Comparison of ENCODE assay signal across 8 cellular contexts in the genomic region with DNA sequence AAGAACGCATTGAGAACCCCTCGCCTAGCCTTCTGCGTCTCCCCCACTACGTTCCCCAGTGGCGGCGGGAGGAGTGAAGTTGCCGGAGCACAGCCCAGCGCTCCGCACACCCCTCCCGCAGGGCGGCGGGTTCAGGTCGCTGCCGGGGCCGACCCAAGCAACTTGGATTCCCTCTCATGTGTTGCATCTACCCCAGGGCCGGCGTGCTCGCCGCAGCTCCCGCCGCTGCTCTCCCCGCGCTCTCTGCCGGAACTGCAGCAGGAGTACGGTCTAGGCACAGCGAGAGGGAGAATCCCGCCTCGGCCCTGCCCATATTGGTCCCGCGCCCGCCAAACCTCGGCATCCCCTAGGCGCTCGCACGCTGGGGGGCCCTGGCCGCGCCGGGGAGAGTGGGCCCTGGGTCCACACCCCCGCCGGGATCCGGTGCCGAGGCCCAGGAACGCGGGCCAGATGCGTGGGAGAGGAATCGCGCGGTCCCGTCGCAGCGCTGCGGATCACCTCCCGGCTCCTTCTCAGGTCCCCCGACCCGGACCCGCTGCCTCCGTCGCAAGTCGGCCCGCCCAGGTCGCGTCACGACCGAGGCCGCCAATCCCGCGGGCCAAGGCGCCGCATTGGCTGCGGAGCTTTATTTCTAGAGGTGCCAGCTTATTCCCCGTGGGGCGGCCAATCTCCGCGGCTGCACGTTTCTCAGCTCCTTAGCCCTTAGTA. TPM values are rescaled to one million over a fixed set of nuclear protein-coding genes. Genes with fewer than 3 reads are reported as not detected.
A peak's percentile ranks its signal among the peaks of the same experiment; 100 is the strongest.
DNase-seq lines count a peak whose midpoint lies in the region; ATAC-seq and TF ChIP-seq lines count a peak whose summit lies in the region.

No MANE protein-coding gene starts in this region.

- no peaks in the 10 kb centered on the region for H3K9me3 Mint-ChIP-seq in activated CD8-positive, alpha-beta T cell treated with anti-CD3 and anti-CD28 coated beads for 36 hours
- no peaks in the 10 kb centered on the region for H3K9me3 Mint-ChIP-seq in memory B cell

- H3K27ac Mint-ChIP-seq in activated CD8-positive, alpha-beta T cell treated with anti-CD3 and anti-CD28 coated beads for 36 hours: peak overlapping the region; percentile 98
- H3K27ac Mint-ChIP-seq in memory B cell: peak overlapping the region; percentile 98

- peaks cover 2% of the 10 kb centered on the region for H3K27me3 Mint-ChIP-seq in activated CD8-positive, alpha-beta T cell treated with anti-CD3 and anti-CD28 coated beads for 36 hours
- H3K27me3 Mint-ChIP-seq in memory B cell: no peaks in the 10 kb centered on the region

- intact Hi-C loops in activated CD8-positive, alpha-beta T cell treated with anti-CD3 and anti-CD28 coated beads for 36 hours (cut with micrococcal nuclease): loop anchor here (10.0 kb wide), 1 partner anchor 165 kb away; the partner anchor contains the start of gene ELAPOR2

- DNase-seq in Ammon's horn (ENCODE audit: low spot score): peak; percentile 85
- DNase-seq in NCI-H524 treated with DMSO at 0.1 percent for 48 hours (lab: John Stamatoyannopoulos, UW): peak; percentile 52
- DNase-seq in activated CD8-positive, alpha-beta T cell treated with anti-CD3 and anti-CD28 coated beads for 36 hours: peak; percentile 90
- peak; percentile 77 for DNase-seq in effector CD4-positive, alpha-beta T cell
- DNase-seq in memory B cell (ENCODE audit: low spot score in 2 of 2): peak; percentile 82
- peak; percentile 62 for DNase-seq in stimulated activated CD8-positive, alpha-beta memory T cell treated with anti-CD3 and anti-CD28 coated beads, Interleukin-12 subunit alpha, Interleukin-12 subunit beta, amount 100 ng/mL, for 1 hour (ENCODE audit: low read depth)

- POLR2A ChIA-PET in activated CD8-positive, alpha-beta T cell treated with anti-CD3 and anti-CD28 coated beads for 36 hours (lab: Charles Lee): interaction anchor here (0.7 to 7.7 kb wide), 20 partner anchors 9 to 380 kb away, joined by 3 to 90 read pairs (median 4); partner anchors contain the start of genes ABCB1, CROT and DMTF1

- peak overlapping the region; percentile 98 for H3K4me3 Mint-ChIP-seq in activated CD8-positive, alpha-beta T cell treated with anti-CD3 and anti-CD28 coated beads for 36 hours
- peak overlapping the region; percentile 99 for H3K4me3 Mint-ChIP-seq in memory B cell

- H3K4me1 Mint-ChIP-seq in activated CD8-positive, alpha-beta T cell treated with anti-CD3 and anti-CD28 coated beads for 36 hours (ENCODE audit: low read depth): peaks cover 21% of the 10 kb centered on the region
- peaks cover 18% of the 10 kb centered on the region for H3K4me1 Mint-ChIP-seq in memory B cell

- H3K36me3 Mint-ChIP-seq in activated CD8-positive, alpha-beta T cell treated with anti-CD3 and anti-CD28 coated beads for 36 hours (ENCODE audit: low read depth): peaks cover 37% of the 10 kb centered on the region
- peaks cover 6% of the 10 kb centered on the region for H3K36me3 Mint-ChIP-seq in memory B cell

- CTCF ChIA-PET in activated CD8-positive, alpha-beta T cell treated with anti-CD3 and anti-CD28 coated beads for 36 hours (lab: Charles Lee): interaction anchor here (0.6 to 3.0 kb wide), 12 partner anchors 13 to 293 kb away, joined by 3 to 14 read pairs (median 4); partner anchors contain the start of genes DMTF1 and ELAPOR2

- no peak for TF ChIP-seq CTCF in activated CD8-positive, alpha-beta T cell treated with anti-CD3 and anti-CD28 coated beads for 36 hours (IDR thresholded peaks at IDR 0.05)

- ATAC-seq in GM19035 (IDR thresholded peaks at IDR 0.05; ENCODE audit: unreplicated experiment): peak; percentile 42
- peak; percentile 45 for ATAC-seq in HG03280 (IDR thresholded peaks at IDR 0.05; ENCODE audit: unreplicated experiment)
- ATAC-seq in activated CD8-positive, alpha-beta T cell treated with anti-CD3 and anti-CD28 coated beads for 36 hours: peak; percentile 57
- peak; percentile 53 for ATAC-seq in memory B cell (ENCODE audit: low read depth)

RNA-seq across cellular contexts. Expression of gene TMEM243, which starts 0.6 kb away (rescaled TPM):
- 10 to 100 TPM; 67.0 to 67.2 TPM for total RNA-seq in activated CD8-positive, alpha-beta T cell treated with anti-CD3 and anti-CD28 coated beads for 36 hours

Comparison
In these comparisons a context has a peak if more than half of its experiments do, and no peak if none do; other contexts are left out.
1. Peak in every context shown above with its lines: DNase-seq and ATAC-seq.